ENCODE assay signal across 8 cellular contexts in genomic region chr11:6612008-6612815, GRCh38. TPM values are rescaled to one million over a fixed set of nuclear protein-coding genes. Genes with fewer than 3 reads are reported as not detected.
DNase-seq lines count a peak whose midpoint lies in the region; ATAC-seq and TF ChIP-seq lines count a peak whose summit lies in the region.

TAF10 (minus strand) TSS chr11:6612216; CDS start chr11:6612189, 27 bp downstream.

- TF ChIP-seq POLR2A in gastroesophageal sphincter (IDR thresholded peaks at IDR 0.05): peak; percentile 94 to 95

- TF ChIP-seq RAD21 in SK-N-SH (IDR thresholded peaks at IDR 0.05; ENCODE audit: low read length): no peak

- H3F3A ChIP-seq in SK-N-SH (replicated peaks; ENCODE audit: insufficient read depth): peaks cover 43% of the 10 kb centered on the region

- peak within 1 kb of the TSS; percentile 81 for H3K4me3 ChIP-seq in GM08714 (ENCODE audit: low read length)
- H3K4me3 ChIP-seq in SK-N-SH (ENCODE audit: low read depth in 2 of 2, low read length in 1 of 2): peak within 1 kb of the TSS; percentile 65 to 93
- H3K4me3 ChIP-seq in gastroesophageal sphincter: peak within 1 kb of the TSS; percentile 63 to 88

- 2% methylated on average over 23 of the region's 74 CpGs for WGBS in SK-N-SH (ENCODE audit: low lambda C conversion rate)
- 0% methylated on average over 4 to 18 of the region's 74 CpGs for WGBS in gastroesophageal sphincter (ENCODE audit: low coverage in 1 of 2), 2 donors

- peak within 1 kb of the TSS; percentile 93 for H3K4me2 ChIP-seq in SK-N-SH

- H3K27me3 ChIP-seq in SK-N-SH (ENCODE audit: insufficient read depth) (no peaks in the 10 kb centered on the region), gastroesophageal sphincter (no peaks in the 10 kb centered on the region)

- H3K9me3 ChIP-seq in SK-N-SH (no peaks in the 10 kb centered on the region), gastroesophageal sphincter (no peaks in the 10 kb centered on the region)

- POLR2A ChIA-PET in SK-N-SH (lab: Yijun Ruan, JAX): interaction anchor here (0.6 to 2.6 kb wide), 11 partner anchors 8 to 193 kb away, joined by 3 to 16 read pairs (median 3); partner anchors contain the start of genes APBB1, ARFIP2, MRPL17 and TIMM10B

- CTCF ChIA-PET in SK-N-SH (lab: Yijun Ruan, JAX): interaction anchor here (0.6 to 2.9 kb wide), 20 partner anchors 8 to 233 kb away, joined by 3 to 18 read pairs (median 5); partner anchors contain the start of genes ILK, MRPL17 and RRP8

- peak within 1 kb of the TSS; percentile 94 to 99 for H3K27ac ChIP-seq in SK-N-SH (ENCODE audit: low read depth in 2 of 2, low read length in 1 of 2)
- peak within 1 kb of the TSS; percentile 92 to 99 (median 98) for H3K27ac ChIP-seq in gastroesophageal sphincter

- peaks cover 12 to 34% of the 10 kb centered on the region in 2 experiments for H3K4me1 ChIP-seq in SK-N-SH (ENCODE audit: control insufficient read depth in 1 of 2, insufficient read depth in 2 of 2, low read depth in 1 of 2, low read length in 1 of 2)
- H3K4me1 ChIP-seq in gastroesophageal sphincter: peaks cover 7 to 64% (median 26%) of the 10 kb centered on the region in 3 donors

- H3K79me2 ChIP-seq in SK-N-SH (ENCODE audit: insufficient read depth): peaks cover 45% of the 10 kb centered on the region

- H3K9me2 ChIP-seq in SK-N-SH: no peaks in the 10 kb centered on the region

- H3K9ac ChIP-seq in SK-N-SH: peak within 1 kb of the TSS; percentile 87

- TF ChIP-seq CTCF in SK-N-SH (IDR thresholded peaks at IDR 0.05): no peak
- peak in 1 of 4 experiments; percentile 10 for TF ChIP-seq CTCF in gastroesophageal sphincter (IDR thresholded peaks at IDR 0.05)

- peak within 1 kb of the TSS; percentile 78; the same call in 1 of the 2 replicates for H2AFZ ChIP-seq in SK-N-SH (ENCODE audit: low read depth)

- peak; percentile 93 for DNase-seq in NCI-H1092 (lab: John Stamatoyannopoulos, UW)
- peak; percentile 95 for DNase-seq in SK-N-SH
- DNase-seq in activated naive CD4-positive, alpha-beta T cell treated with anti-CD3 and anti-CD28 coated beads, Interleukin-2, amount 50 U/mL, for 16 hours: peak; percentile 93
- peak; percentile 33 to 98 (median 90) for DNase-seq in nucleus accumbens (lab: John Stamatoyannopoulos, UW)
- peak; percentile 97 for DNase-seq in superior temporal gyrus (ENCODE audit: extremely low spot score)

- TF ChIP-seq EP300 in SK-N-SH (IDR thresholded peaks at IDR 0.05; ENCODE audit: borderline replicate concordance in 1 of 2, low read depth in 1 of 2, low read length in 1 of 2): no peak
- TF ChIP-seq EP300 in gastroesophageal sphincter (IDR thresholded peaks at IDR 0.05): no peak

- H3K36me3 ChIP-seq in SK-N-SH (replicated peaks in 1 of 2; ENCODE audit: control insufficient read depth in 1 of 2, insufficient read depth in 2 of 2, low read length in 1 of 2) (peaks cover 30 to 63% of the 10 kb centered on the region in 2 experiments), gastroesophageal sphincter (peaks cover 4 to 67% of the 10 kb centered on the region in 2 donors)

- H4K20me1 ChIP-seq in SK-N-SH (ENCODE audit: insufficient read depth): no peaks in the 10 kb centered on the region; the same call in 1 of the 2 replicates

- ATAC-seq in HG02588 (IDR thresholded peaks at IDR 0.05; ENCODE audit: unreplicated experiment) (peak; percentile 85), gastroesophageal sphincter (peak; percentile 96)

TF ChIP-seq in SK-N-SH, 30 proteins besides CTCF, POLR2A, EP300 and RAD21 (continues in another document):
- TF ChIP-seq NFIC (IDR thresholded peaks at IDR 0.05; ENCODE audit: borderline replicate concordance) (no peak; the same call in 1 of the 2 replicates), TAF1 (IDR thresholded peaks at IDR 0.05; ENCODE audit: borderline replicate concordance, low read depth, low read length) (peak; percentile 77), MXI1 (IDR thresholded peaks at IDR 0.05; ENCODE audit: low read depth, low read length) (peak; percentile 82), SMC3 (IDR thresholded peaks at IDR 0.05; ENCODE audit: low read depth, low read length) (peak; percentile 9; the same call in 1 of the 2 replicates), POLR2AphosphoS5 (IDR thresholded peaks at IDR 0.05; ENCODE audit: low read depth, low read length) (peak; percentile 94), USF2 (IDR thresholded peaks at IDR 0.05; ENCODE audit: borderline replicate concordance, low read depth, low read length) (no peak), GABPA (IDR thresholded peaks at IDR 0.05; ENCODE audit: low read depth) (peak; percentile 79), YY1 (IDR thresholded peaks at IDR 0.05; ENCODE audit: low read depth) (peak; percentile 65; the same call in 1 of the 2 replicates), CHD2 (IDR thresholded peaks at IDR 0.05; ENCODE audit: low read length, partially characterized antibody) (peak; percentile 27), TEAD4 (IDR thresholded peaks at IDR 0.05; ENCODE audit: borderline replicate concordance, insufficient read depth) (no peak), PBX3 (IDR thresholded peaks at IDR 0.05) (no peak), MAX (IDR thresholded peaks at IDR 0.05; ENCODE audit: low read depth) (peak; percentile 89), ZBTB33 (IDR thresholded peaks at IDR 0.05; ENCODE audit: borderline replicate concordance, low read depth) (peak; percentile 16; the same call in 1 of the 2 replicates), TCF12 (IDR thresholded peaks at IDR 0.05) (peak; percentile 42; the same call in 1 of the 2 replicates), USF1 (IDR thresholded peaks at IDR 0.05; ENCODE audit: borderline replicate concordance, low read depth) (peak; percentile 33; the same call in 1 of the 2 replicates), FOSL2 (IDR thresholded peaks at IDR 0.05; ENCODE audit: borderline replicate concordance, low read depth) (peak; percentile 33; the same call in 1 of the 2 replicates), RFX5 (IDR thresholded peaks at IDR 0.05; ENCODE audit: low read length) (peak; percentile 18; the same call in 1 of the 2 replicates), RXRA (IDR thresholded peaks at IDR 0.05; ENCODE audit: borderline replicate concordance, low read depth) (no peak), MEF2A (IDR thresholded peaks at IDR 0.05; ENCODE audit: borderline replicate concordance, low read depth) (no peak), JUND (IDR thresholded peaks at IDR 0.05) (no peak), SIN3A (IDR thresholded peaks at IDR 0.05; ENCODE audit: borderline replicate concordance, low read depth, low read length) (0 out of 2 replicates have a peak, but pooled peaks have one; percentile 62), RCOR1 (IDR thresholded peaks at IDR 0.05; ENCODE audit: low read length) (no peak)

RNA-seq across cellular contexts. Expression of gene TAF10, which starts in this region (rescaled TPM):
- polyA plus RNA-seq in SK-N-SH (2012; rRNA removed): 163 and 213 TPM in 2 replicates
- 157 and 188 TPM in 2 replicates for polyA plus RNA-seq in SK-N-SH (2012; cell fraction: cytosol; rRNA removed)
- 180 and 245 TPM in 2 replicates for polyA plus RNA-seq in SK-N-SH (2012; cell fraction: nucleus; rRNA removed)
- total RNA-seq in gastroesophageal sphincter: 10 to 100 TPM; 21.7 to 41.1 (median 35.4) TPM

Comparison
In these comparisons a context has a peak if more than half of its experiments do, and no peak if none do; other contexts are left out.
1. Peak in every context shown above with its lines: DNase-seq, ATAC-seq, H3K4me3 ChIP-seq and H3K27ac ChIP-seq.